In the genomic region with DNA sequence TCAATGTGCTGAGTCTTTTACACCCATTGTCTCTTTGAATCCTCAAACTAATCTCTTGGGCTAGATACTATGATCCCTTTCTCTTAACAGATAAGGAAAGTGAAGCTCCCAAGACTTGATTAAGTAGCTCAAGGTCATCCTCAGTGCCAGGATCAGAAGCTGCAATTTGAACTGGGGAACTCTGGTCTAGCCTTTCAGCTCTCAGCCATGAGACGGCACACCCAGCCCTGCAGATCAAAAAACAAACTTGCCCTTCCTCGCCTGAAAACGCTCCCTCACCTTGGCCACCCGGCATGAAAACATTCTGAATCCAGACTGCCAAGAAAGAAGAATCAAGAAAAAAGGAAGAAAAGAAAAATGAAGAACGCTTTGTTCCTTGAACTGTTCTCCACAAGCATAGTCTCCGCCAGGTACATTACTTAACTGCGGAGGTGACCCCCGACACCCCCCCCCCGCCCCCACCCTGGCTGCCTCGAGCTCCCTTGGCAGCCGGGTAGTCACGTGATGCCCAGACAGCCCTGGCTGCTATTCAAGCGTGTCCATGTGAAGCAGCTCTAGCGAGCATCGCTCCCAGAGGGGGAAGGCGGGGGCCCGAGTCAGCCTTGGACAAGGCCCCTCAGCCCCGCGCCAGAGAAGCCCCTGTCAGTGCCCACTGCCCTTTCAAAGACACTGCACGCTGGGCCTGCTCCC, we compare ENCODE assay signal across 12 cellular contexts.
DNase-seq lines count a peak whose midpoint lies in the region; ATAC-seq and TF ChIP-seq lines count a peak whose summit lies in the region.
"Had no signal": no experiment of that assay in that cellular context is flagged by ENCODE, and none has a peak within 500 bp of the region (broad histone marks: within the 10 kb centered on the region; RNA-seq: fewer than 3 reads in every experiment).

No MANE protein-coding gene starts in this region.

- peak; percentile 85 for DNase-seq in BE2C
- DNase-seq in NCI-H446 (lab: John Stamatoyannopoulos, UW) = peak; percentile 64 to 85
- peak; percentile 40 for DNase-seq in globus pallidus (ENCODE audit: low spot score)
- DNase-seq in stimulated activated CD4-positive, alpha-beta T cell treated with anti-CD3 and anti-CD28 coated beads, Interleukin-4, amount 100 ng/mL, for 4 hours = no peak
- DNase-seq in NCI-H69 (lab: John Stamatoyannopoulos, UW) = no peak
- DNase-seq in LoVo (ENCODE audit: low spot score) = no peak
- DNase-seq: activated CD8-positive, alpha-beta memory T cell treated with anti-CD3 and anti-CD28 coated beads, Interleukin-2, amount 50 U/mL, for 4 hours; NCI-H2081; stimulated activated CD4-positive, alpha-beta T cell treated with anti-CD3 and anti-CD28 coated beads, Interleukin-4, amount 100 ng/mL, for 1 hour had no signal

- no peaks in the 10 kb centered on the region for H3K79me2 ChIP-seq in parathyroid adenoma

- peak overlapping the region; percentile 5 for H3K4me3 ChIP-seq in BE2C (ENCODE audit: low read depth, low read length)
- H3K4me3 ChIP-seq in parathyroid adenoma (ENCODE audit: low read depth, low read length) = peak overlapping the region; percentile 41
- H3K4me3 ChIP-seq: upper lobe of left lung had no signal

- TF ChIP-seq CTCF in BE2C (IDR thresholded peaks at IDR 0.05; ENCODE audit: low read depth, low read length) = no peak
- no peak for TF ChIP-seq CTCF in parathyroid adenoma (IDR thresholded peaks at IDR 0.05)

- H3K27me3 ChIP-seq in BE2C = no peaks in the 10 kb centered on the region
- H3K27me3 ChIP-seq in parathyroid adenoma (ENCODE audit: control insufficient read depth, insufficient read depth, low read length) = no peaks in the 10 kb centered on the region
- H3K27me3 ChIP-seq: upper lobe of left lung had no signal

- ATAC-seq in HG03108 (IDR thresholded peaks at IDR 0.05; ENCODE audit: unreplicated experiment) = no peak

- peak overlapping the region; percentile 65 for H3K4me2 ChIP-seq in parathyroid adenoma (ENCODE audit: low read length)

- no peaks in the 10 kb centered on the region for H3K36me3 ChIP-seq in BE2C
- H3K36me3 ChIP-seq in parathyroid adenoma (ENCODE audit: control insufficient read depth, insufficient read depth, low read length) = no peaks in the 10 kb centered on the region
- H3K36me3 ChIP-seq: upper lobe of left lung had no signal

- peaks cover 22% of the 10 kb centered on the region for H3K4me1 ChIP-seq in BE2C
- H3K4me1 ChIP-seq in parathyroid adenoma = no peaks in the 10 kb centered on the region

- H3K9me3 ChIP-seq in BE2C = no peaks in the 10 kb centered on the region
- H3K9me3 ChIP-seq in parathyroid adenoma (ENCODE audit: control insufficient read depth, low read length) = no peaks in the 10 kb centered on the region
- H3K9me3 ChIP-seq: upper lobe of left lung had no signal

- no peak overlapping the region for H3K9ac ChIP-seq in parathyroid adenoma

- peak overlapping the region; percentile 19 for H3K27ac ChIP-seq in parathyroid adenoma
- H3K27ac ChIP-seq: upper lobe of left lung had no signal

- no peak overlapping the region for H2AFZ ChIP-seq in parathyroid adenoma

Comparison
In these comparisons a context has a peak if more than half of its experiments do, and no peak if none do; other contexts are left out.
1. DNase-seq: peak in BE2C (single experiment), NCI-H446 (2 of 2) and globus pallidus (single experiment); none in stimulated activated CD4-positive, alpha-beta T cell treated with anti-CD3 and anti-CD28 coated beads, Interleukin-4, amount 100 ng/mL, for 4 hours (0 of 2), NCI-H69 (single experiment) and LoVo (single experiment).